In the genomic region with DNA sequence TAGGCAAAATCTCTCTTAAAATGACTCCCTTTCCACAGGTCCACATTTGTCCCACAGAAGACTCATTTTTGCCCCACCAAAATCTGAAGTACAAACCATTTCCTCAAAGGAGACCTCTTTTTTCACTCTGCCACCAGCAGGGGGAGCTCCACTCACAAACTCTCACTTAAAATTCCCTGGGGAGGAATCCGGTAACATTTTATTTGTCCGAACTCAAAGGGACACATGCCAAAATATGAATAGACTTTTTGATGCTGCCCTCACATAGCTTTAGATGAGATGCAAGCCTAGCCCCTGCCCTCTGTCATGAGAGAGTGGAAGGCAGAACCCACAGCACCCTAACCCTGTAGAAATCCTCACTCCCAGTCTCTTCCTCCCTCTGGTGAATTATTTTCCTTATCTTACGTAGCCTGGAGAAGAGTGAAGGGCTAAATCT, we compare ENCODE assay signal across 8 cellular contexts. TPM values are rescaled to one million over a fixed set of nuclear protein-coding genes. Genes with fewer than 3 reads are reported as not detected.
DNase-seq lines count a peak whose midpoint lies in the region; ATAC-seq, FAIRE-seq and TF ChIP-seq lines count a peak whose summit lies in the region.

No MANE protein-coding gene starts in this region.

- H3K4me3 ChIP-seq in AG09309 (ENCODE audit: control insufficient read depth, low read depth, low read length) (no peak overlapping the region), esophagus muscularis mucosa (peak overlapping the region; percentile 19 to 52 (median 32))

- POLR2A ChIA-PET in naive thymus-derived CD8-positive, alpha-beta T cell (lab: Charles Lee) = no interaction called here

- ATAC-seq in naive thymus-derived CD8-positive, alpha-beta T cell = no peak
- ATAC-seq in HG03025 (IDR thresholded peaks at IDR 0.05; ENCODE audit: low FRiP score, unreplicated experiment) = no peak

- H3K4me3 Mint-ChIP-seq in naive thymus-derived CD8-positive, alpha-beta T cell = no peak overlapping the region

- no peak for TF ChIP-seq EP300 in esophagus muscularis mucosa (IDR thresholded peaks at IDR 0.05)

- intact Hi-C loops in esophagus muscularis mucosa (cut with DNase I) = loop anchor here (2.0 kb wide), 1 partner anchor 293 kb away; no protein-coding TSS in a partner anchor

- H3K36me3 ChIP-seq in esophagus muscularis mucosa = no peaks in the 10 kb centered on the region

- no peak overlapping the region for H3K27ac ChIP-seq in esophagus muscularis mucosa (replicated peaks in 1 of 4)

- no peaks in the 10 kb centered on the region for H3K9me3 ChIP-seq in esophagus muscularis mucosa

- peaks cover 4 to 6% (median 4%) of the 10 kb centered on the region in 4 donors for H3K4me1 ChIP-seq in esophagus muscularis mucosa

- no peak for TF ChIP-seq POLR2A in esophagus muscularis mucosa (IDR thresholded peaks at IDR 0.05; ENCODE audit: low read depth)

- TF ChIP-seq CTCF in AG09309 (IDR thresholded peaks at IDR 0.05; ENCODE audit: control insufficient read depth, insufficient read depth, low read depth, low read length, missing control alignments) (peak; percentile 78), esophagus muscularis mucosa (IDR thresholded peaks at IDR 0.05) (peak; percentile 78 to 83 (median 79))

- H3K36me3 Mint-ChIP-seq in naive thymus-derived CD8-positive, alpha-beta T cell = peaks cover 0 to 8% (median 0%) of the 10 kb centered on the region in 3 donors

- no peaks in the 10 kb centered on the region for H3K27me3 ChIP-seq in esophagus muscularis mucosa

- H3K27me3 Mint-ChIP-seq in naive thymus-derived CD8-positive, alpha-beta T cell = peaks cover 0 to 2% (median 0%) of the 10 kb centered on the region in 5 donors

- peak; percentile 76 for FAIRE-seq in GM19239 (lab: Jason Lieb, UNC)

- peaks cover 3 to 8% (median 4%) of the 10 kb centered on the region in 4 donors for H3K4me1 Mint-ChIP-seq in naive thymus-derived CD8-positive, alpha-beta T cell

- H3K27ac Mint-ChIP-seq in naive thymus-derived CD8-positive, alpha-beta T cell = peak overlapping the region in 1 of 10 donors; percentile 27

- WGBS in esophagus muscularis mucosa = 17% methylated on average over 3 of the region's 3 CpGs

- H3K9me3 Mint-ChIP-seq in naive thymus-derived CD8-positive, alpha-beta T cell = no peaks in the 10 kb centered on the region

- DNase-seq in AG09309 (ENCODE audit: low read depth) = peak; percentile 33
- no peak for DNase-seq in GM19239 (ENCODE audit: insufficient read length, low spot score)
- peak; percentile 40 for DNase-seq in NCI-H526 treated with DMSO at 0.1 percent for 48 hours (lab: John Stamatoyannopoulos, UW)
- peak; percentile 15 for DNase-seq in activated CD8-positive, alpha-beta memory T cell treated with anti-CD3 and anti-CD28 coated beads, Interleukin-2, amount 50 U/mL, for 24 hours (ENCODE audit: extremely low read depth)
- peak; percentile 95 for DNase-seq in esophagus muscularis mucosa (ENCODE audit: extremely low spot score)
- peak; percentile 5 to 71 (median 46) for DNase-seq in naive thymus-derived CD8-positive, alpha-beta T cell
- DNase-seq in stimulated activated naive CD4-positive, alpha-beta T cell (lab: John Stamatoyannopoulos, UW) = peak in 5 of 6 experiments; percentile 0 to 44 (median 18)

RNA-seq across cellular contexts. Expression of a gene that starts 57.1 kb away (rescaled TPM):
- total RNA-seq in esophagus muscularis mucosa = 10 to 100 TPM; 11.0 to 22.8 (median 13.2) TPM
- total RNA-seq in naive thymus-derived CD8-positive, alpha-beta T cell = 1 to 10 TPM; 5.6 to 7.1 TPM
- polyA plus RNA-seq in naive thymus-derived CD8-positive, alpha-beta T cell = 1 to 10 TPM; 5.8 to 6.7 (median 6.4) TPM
